In the genomic region with DNA sequence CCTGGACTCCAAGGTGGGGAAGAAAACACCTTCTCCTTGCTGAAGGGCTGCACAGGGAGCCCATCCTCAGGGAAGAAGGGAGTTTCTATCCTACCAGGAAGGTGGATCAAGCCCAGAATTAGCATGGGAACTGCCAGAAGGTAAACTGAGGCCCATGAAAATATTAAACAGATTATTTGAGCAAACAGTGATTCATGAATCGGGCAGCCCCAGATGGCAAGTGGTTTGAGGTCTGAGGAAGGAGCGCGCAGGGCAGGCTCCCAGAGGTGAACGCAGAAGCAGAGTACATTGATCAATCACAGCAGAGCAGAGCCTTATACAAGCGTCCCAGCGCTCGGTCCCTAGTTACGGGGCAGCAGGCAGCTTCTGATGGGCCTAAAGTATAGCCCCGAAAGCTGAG, we compare ENCODE assay signal across 26 cellular contexts.
"Had no signal": no experiment of that assay in that cellular context is flagged by ENCODE, and none has a peak within 500 bp of the region (broad histone marks: within the 10 kb centered on the region; RNA-seq: fewer than 3 reads in every experiment).

No MANE protein-coding gene starts in this region.

- H3K4me1 ChIP-seq: colonic mucosa, esophagus squamous epithelium, gastrocnemius medialis, heart right ventricle, left lung, lower lobe of right lung had no signal

- H3K36me3 ChIP-seq: colonic mucosa, esophagus squamous epithelium, gastrocnemius medialis, heart right ventricle, left lung, lower lobe of right lung had no signal

- H3K4me1 Mint-ChIP-seq: endodermal cell had no signal

- H3K4me3 Mint-ChIP-seq: dendritic cell treated with granulocyte-macrophage colony-stimulating factor and Interleukin-4, amounts not matched to agents 40 ng/mL and 50 ng/mL, for 4 days; effector memory CD8-positive, alpha-beta T cell; endodermal cell had no signal

- H3K27me3 ChIP-seq: colonic mucosa, left lung had no signal

- DNase-seq: colonic mucosa; cortex of kidney; effector CD8-positive, alpha-beta T cell; effector memory CD8-positive, alpha-beta T cell; endodermal cell; erythroblast; esophagus squamous epithelium; foreskin fibroblast; foreskin melanocyte; gastrocnemius medialis; glutamatergic neuron; head of caudate nucleus; heart right ventricle; hippocampal formation; left cardiac atrium; left lung; left ventricle myocardium superior; lower lobe of right lung; mesenchymal stem cell; midbrain had no signal

- ATAC-seq: effector memory CD8-positive, alpha-beta T cell; esophagus mucosa; gastrocnemius medialis; left cardiac atrium; left lung; left ventricle myocardium superior; lower lobe of right lung had no signal

- H3K27ac Mint-ChIP-seq: dendritic cell treated with granulocyte-macrophage colony-stimulating factor and Interleukin-4, amounts not matched to agents 40 ng/mL and 50 ng/mL, for 4 days; effector memory CD8-positive, alpha-beta T cell; endodermal cell had no signal

- H3K9me3 ChIP-seq: colonic mucosa, esophagus squamous epithelium, gastrocnemius medialis, heart right ventricle, left lung, lower lobe of right lung had no signal

- H3K9me3 Mint-ChIP-seq: dendritic cell treated with granulocyte-macrophage colony-stimulating factor and Interleukin-4, amounts not matched to agents 40 ng/mL and 50 ng/mL, for 4 days; effector memory CD8-positive, alpha-beta T cell had no signal

- H3K27ac ChIP-seq: colonic mucosa, epithelial cell of prostate, esophagus squamous epithelium, gastrocnemius medialis, heart right ventricle, left lung, lower lobe of right lung had no signal

- H3K4me3 ChIP-seq: colonic mucosa, esophagus squamous epithelium, gastrocnemius medialis, heart right ventricle, left lung, lower lobe of right lung had no signal

- FAIRE-seq: endometrium, islet of Langerhans, keratinocyte had no signal
